In genomic region chr1:228964178-228964819, GRCh38 we compare ENCODE assay signal across 10 cellular contexts.
A peak's percentile ranks its signal among the peaks of the same experiment; 100 is the strongest.
DNase-seq lines count a peak whose midpoint lies in the region; ATAC-seq and TF ChIP-seq lines count a peak whose summit lies in the region.
"Had no signal": no experiment of that assay in that cellular context is flagged by ENCODE, and none has a peak within 500 bp of the region (broad histone marks: within the 10 kb centered on the region; RNA-seq: fewer than 3 reads in every experiment).

No MANE protein-coding gene starts in this region.

- TF ChIP-seq CTCF in HFFc6 (IDR thresholded peaks at IDR 0.05) (no peak), chondrocyte (IDR thresholded peaks at IDR 0.05) (no peak), tibial artery (IDR thresholded peaks at IDR 0.05) (no peak)

- DNase-seq in HFFc6 (peak; percentile 36), chondrocyte (ENCODE audit: low spot score) (no peak), left kidney (ENCODE audit: low read depth, low spot score) (peak; percentile 63), tibial artery (peak in 1 of 2 donors; percentile 55), DMS 273 (lab: John Stamatoyannopoulos, UW; ENCODE audit: unreplicated experiment) (no peak), GM19238 (ENCODE audit: insufficient read length, low spot score) (no peak)
- DNase-seq in activated CD4-positive, alpha-beta memory T cell treated with anti-CD3 and anti-CD28 coated beads, Interleukin-2, amount 10 ng/mL, durations not matched to agents 7 days and 5 days: no peak
- DNase-seq: NCI-H1694 treated with DMSO at 0.1 percent for 48 hours had no signal

- H3K27me3 ChIP-seq in tibial artery: no peaks in the 10 kb centered on the region
- H3K27me3 ChIP-seq: adrenal gland had no signal

- H3K4me1 ChIP-seq in tibial artery: peaks cover 0 to 22% (median 14%) of the 10 kb centered on the region in 4 donors

- CTCF ChIA-PET in activated CD4-positive, alpha-beta memory T cell treated with anti-CD3 and anti-CD28 coated beads, Interleukin-2, amount 10 ng/mL, durations not matched to agents 7 days and 5 days (lab: Charles Lee): no interaction called here

- no peaks in the 10 kb centered on the region for H3K36me3 ChIP-seq in tibial artery
- H3K36me3 ChIP-seq: adrenal gland had no signal

- ATAC-seq in GM21447 (IDR thresholded peaks at IDR 0.05; ENCODE audit: unreplicated experiment): no peak

- peak overlapping the region; percentile 67; the same call in 1 of the 2 replicates for H3K27ac Mint-ChIP-seq in HFFc6
- H3K27ac Mint-ChIP-seq in chondrocyte (ENCODE audit: unreplicated experiment): peak overlapping the region; percentile 99
- no peak overlapping the region for H3K27ac Mint-ChIP-seq in activated CD4-positive, alpha-beta memory T cell treated with anti-CD3 and anti-CD28 coated beads, Interleukin-2, amount 10 ng/mL, durations not matched to agents 7 days and 5 days

- H3K4me3 Mint-ChIP-seq in HFFc6: peak overlapping the region; percentile 35; the same call in 1 of the 2 replicates
- H3K4me3 Mint-ChIP-seq in chondrocyte (ENCODE audit: unreplicated experiment): peak overlapping the region; percentile 26
- no peak overlapping the region for H3K4me3 Mint-ChIP-seq in activated CD4-positive, alpha-beta memory T cell treated with anti-CD3 and anti-CD28 coated beads, Interleukin-2, amount 10 ng/mL, durations not matched to agents 7 days and 5 days

- H3K9me3 Mint-ChIP-seq in HFFc6 (peaks cover 17% of the 10 kb centered on the region), chondrocyte (ENCODE audit: low read depth) (no peaks in the 10 kb centered on the region)
- no peaks in the 10 kb centered on the region for H3K9me3 Mint-ChIP-seq in activated CD4-positive, alpha-beta memory T cell treated with anti-CD3 and anti-CD28 coated beads, Interleukin-2, amount 10 ng/mL, durations not matched to agents 7 days and 5 days

- H3K4me3 ChIP-seq in tibial artery: no peak overlapping the region
- H3K4me3 ChIP-seq: adrenal gland had no signal

- H3K4me1 Mint-ChIP-seq in HFFc6 (ENCODE audit: low read depth): peaks cover 6% of the 10 kb centered on the region; the same call in 1 of the 2 replicates
- H3K4me1 Mint-ChIP-seq in chondrocyte (ENCODE audit: low read depth): peaks cover 25% of the 10 kb centered on the region
- no peaks in the 10 kb centered on the region for H3K4me1 Mint-ChIP-seq in activated CD4-positive, alpha-beta memory T cell treated with anti-CD3 and anti-CD28 coated beads, Interleukin-2, amount 10 ng/mL, durations not matched to agents 7 days and 5 days

- H3K27me3 Mint-ChIP-seq in HFFc6 (ENCODE audit: insufficient read depth) (no peaks in the 10 kb centered on the region; the same call in 1 of the 2 replicates), chondrocyte (ENCODE audit: low read depth) (no peaks in the 10 kb centered on the region)
- H3K27me3 Mint-ChIP-seq in activated CD4-positive, alpha-beta memory T cell treated with anti-CD3 and anti-CD28 coated beads, Interleukin-2, amount 10 ng/mL, durations not matched to agents 7 days and 5 days: no peaks in the 10 kb centered on the region

- intact Hi-C loops in tibial artery (cut with DNase I; ENCODE audit: low total_unique reads): no loop called here

- H3K9me3 ChIP-seq in tibial artery: no peaks in the 10 kb centered on the region
- H3K9me3 ChIP-seq: adrenal gland had no signal

- peaks cover 8% of the 10 kb centered on the region; the same call in 1 of the 2 replicates for H3K36me3 Mint-ChIP-seq in HFFc6 (ENCODE audit: low read depth)
- peaks cover under 1% of the 10 kb centered on the region for H3K36me3 Mint-ChIP-seq in chondrocyte (ENCODE audit: low read depth)
- no peaks in the 10 kb centered on the region for H3K36me3 Mint-ChIP-seq in activated CD4-positive, alpha-beta memory T cell treated with anti-CD3 and anti-CD28 coated beads, Interleukin-2, amount 10 ng/mL, durations not matched to agents 7 days and 5 days (ENCODE audit: low read depth)

- H3K27ac ChIP-seq in tibial artery: peak overlapping the region; percentile 66 to 76

- POLR2A ChIA-PET in activated CD4-positive, alpha-beta memory T cell treated with anti-CD3 and anti-CD28 coated beads, Interleukin-2, amount 10 ng/mL, durations not matched to agents 7 days and 5 days (lab: Charles Lee): no interaction called here

Comparison
In these comparisons a context has a peak if more than half of its experiments do, and no peak if none do; other contexts are left out.
1. DNase-seq: peak in HFFc6 (single experiment) and left kidney (single experiment); none in chondrocyte (single experiment), activated CD4-positive, alpha-beta memory T cell treated with anti-CD3 and anti-CD28 coated beads, Interleukin-2, amount 10 ng/mL, durations not matched to agents 7 days and 5 days (single experiment), DMS 273 (single experiment) and GM19238 (single experiment).